ENCODE assay signal across 8 cellular contexts in the genomic region with DNA sequence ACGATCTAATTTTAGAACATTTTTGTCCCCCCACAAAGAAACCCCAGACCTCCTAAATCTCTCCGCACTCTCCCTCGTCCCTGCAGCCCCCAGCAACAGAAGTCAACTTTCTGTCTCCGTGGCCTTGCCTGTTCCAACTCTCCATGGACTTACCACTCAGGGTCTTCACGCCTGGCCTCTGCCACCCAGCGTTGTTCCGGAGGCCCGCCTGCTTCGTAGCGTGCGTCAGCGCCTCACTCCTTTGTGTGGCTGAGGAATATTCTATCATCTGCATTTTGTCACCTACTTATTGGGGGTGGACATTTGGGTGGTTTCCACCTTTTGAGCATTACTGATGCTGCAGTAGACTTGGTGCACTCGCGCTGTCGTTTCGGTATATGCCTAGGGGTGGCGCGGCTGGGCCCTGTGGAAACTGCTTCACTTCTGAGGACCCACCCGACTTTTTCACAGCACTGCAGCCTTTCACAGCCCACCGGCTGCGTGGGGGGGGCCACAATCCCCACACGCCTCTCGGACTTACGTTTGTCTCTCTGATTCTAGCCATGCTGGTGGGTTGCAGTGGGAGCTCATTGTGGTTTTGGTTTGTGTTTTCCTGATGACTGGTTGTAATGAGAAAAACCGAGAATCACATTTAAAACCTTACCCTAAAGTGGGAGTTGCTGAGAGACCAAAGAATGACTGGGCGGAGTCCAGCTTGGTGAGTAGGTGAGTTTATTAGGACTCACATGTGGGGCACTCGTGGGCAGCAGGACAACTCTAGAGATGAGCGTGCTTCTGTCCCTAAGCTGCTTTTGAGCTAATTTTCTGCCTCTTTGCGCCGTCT. TPM values are rescaled to one million over a fixed set of nuclear protein-coding genes. Genes with fewer than 3 reads are reported as not detected.
DNase-seq lines count a peak whose midpoint lies in the region; ATAC-seq, FAIRE-seq and TF ChIP-seq lines count a peak whose summit lies in the region.

No MANE protein-coding gene starts in this region.

- H3K9me3 Mint-ChIP-seq in activated B cell treated with CpG ODN at 0.5 μM for 24 hours (no peaks in the 10 kb centered on the region), natural killer cell (no peaks in the 10 kb centered on the region)

- CTCF ChIA-PET in activated B cell treated with CpG ODN at 0.5 μM for 24 hours (lab: Charles Lee) = no interaction called here

- peak; percentile 64 for DNase-seq in GM12892 (ENCODE audit: insufficient read length)
- DNase-seq in activated B cell treated with CpG ODN at 0.5 μM for 24 hours = no peak
- DNase-seq in natural killer cell = no peak
- no peak for DNase-seq in RKO (ENCODE audit: low spot score)
- no peak for DNase-seq in NK-92 (lab: John Stamatoyannopoulos, UW; ENCODE audit: unreplicated experiment)
- DNase-seq in left cardiac atrium = no peak

- TF ChIP-seq CTCF in activated B cell treated with CpG ODN at 0.5 μM for 24 hours (IDR thresholded peaks at IDR 0.05) (no peak), natural killer cell (IDR thresholded peaks at IDR 0.05) (peak; percentile 16)

- H3K4me3 Mint-ChIP-seq in activated B cell treated with CpG ODN at 0.5 μM for 24 hours (peak overlapping the region; percentile 74), natural killer cell (peak overlapping the region; percentile 80)

- H3K36me3 Mint-ChIP-seq in activated B cell treated with CpG ODN at 0.5 μM for 24 hours (ENCODE audit: low read depth) (no peaks in the 10 kb centered on the region), natural killer cell (no peaks in the 10 kb centered on the region)

- POLR2A ChIA-PET in activated B cell treated with CpG ODN at 0.5 μM for 24 hours (lab: Charles Lee) = interaction anchor here (1.0 to 1.1 kb wide), 4 partner anchors 11 to 70 kb away, joined by 4 to 7 read pairs (median 4); a partner anchor contains a TSS

- peak overlapping the region; percentile 6 for H3K27ac Mint-ChIP-seq in activated B cell treated with CpG ODN at 0.5 μM for 24 hours
- H3K27ac Mint-ChIP-seq in natural killer cell = peak overlapping the region; percentile 58 to 77

- FAIRE-seq in GM12892 (lab: Jason Lieb, UNC) = peak; percentile 97

- peak; percentile 59 for ATAC-seq in HG02642 (IDR thresholded peaks at IDR 0.05; ENCODE audit: poor library complexity, unreplicated experiment)
- peak; percentile 49 for ATAC-seq in activated B cell treated with CpG ODN at 0.5 μM for 24 hours (ENCODE audit: low read depth)
- ATAC-seq in natural killer cell = peak; percentile 17 to 76 (median 54)
- no peak for ATAC-seq in GM21786 (IDR thresholded peaks at IDR 0.05; ENCODE audit: unreplicated experiment)
- no peak for ATAC-seq in left cardiac atrium

- peak; percentile 50; the same call in 1 of the 2 replicates for TF ChIP-seq POLR2A in GM12892 (IDR thresholded peaks at IDR 0.05; ENCODE audit: low read depth, low read length)

- intact Hi-C loops in activated B cell treated with CpG ODN at 0.5 μM for 24 hours (cut with micrococcal nuclease) = loop anchor here (1.0 to 5.0 kb wide), 5 partner anchors 12 to 586 kb away; a partner anchor contains a TSS
- intact Hi-C loops in natural killer cell (cut with micrococcal nuclease) = loop anchor here (1.0 kb wide), 1 partner anchor 12 kb away; a partner anchor contains a TSS
- intact Hi-C loops in left cardiac atrium (cut with DNase I) = no loop called here

- H3K27me3 Mint-ChIP-seq in activated B cell treated with CpG ODN at 0.5 μM for 24 hours = peaks cover 2% of the 10 kb centered on the region
- peaks cover 7 to 8% of the 10 kb centered on the region in 2 donors for H3K27me3 Mint-ChIP-seq in natural killer cell (ENCODE audit: low read depth in 2 of 2)

- H3K4me1 Mint-ChIP-seq in activated B cell treated with CpG ODN at 0.5 μM for 24 hours (peaks cover 37% of the 10 kb centered on the region), natural killer cell (peaks cover 10 to 32% of the 10 kb centered on the region in 2 donors)

RNA-seq across cellular contexts. Expression of a gene that starts 1.4 kb away (rescaled TPM):
- polyA plus RNA-seq in GM12892 (2012; ENCODE audit: missing spikeins) = 8.9 TPM
- 0.98 and 2.5 TPM in 2 replicates for total RNA-seq in activated B cell treated with CpG ODN at 0.5 μM for 24 hours
- total RNA-seq in natural killer cell = 10 to 100 TPM; 11.7 to 16.1 (median 13.8) TPM
- total RNA-seq in left cardiac atrium = 1 to 10 TPM; 9.4 TPM

RNA-seq across cellular contexts. Expression of a gene that starts 11.6 kb away (rescaled TPM):
- 20.1 TPM for polyA plus RNA-seq in GM12892 (2012; ENCODE audit: missing spikeins)
- total RNA-seq in activated B cell treated with CpG ODN at 0.5 μM for 24 hours = 32.3 and 36.4 TPM in 2 replicates
- total RNA-seq in natural killer cell = 10 to 100 TPM; 51.2 to 62.4 (median 54.1) TPM
- 10 to 100 TPM; 31.5 to 31.9 TPM for total RNA-seq in left cardiac atrium

RNA-seq across cellular contexts. Expression of a gene that starts 25.3 kb away (rescaled TPM):
- polyA plus RNA-seq in GM12892 (2012; ENCODE audit: missing spikeins) = 82.7 TPM
- total RNA-seq in activated B cell treated with CpG ODN at 0.5 μM for 24 hours (94.7 and 96.9 TPM in 2 replicates), natural killer cell (10 to 100 TPM; 63.2 to 69.1 (median 66.4) TPM), left cardiac atrium (100 to 1,000 TPM in 1 of 2 donors, 10 to 100 TPM in 1; 92.0 to 114 TPM)

Comparison
In these comparisons a context has a peak if more than half of its experiments do, and no peak if none do; other contexts are left out.
1. ATAC-seq: peak in HG02642 (single experiment), activated B cell treated with CpG ODN at 0.5 μM for 24 hours (single experiment) and natural killer cell (3 of 3); none in GM21786 (single experiment) and left cardiac atrium (0 of 2).
2. intact Hi-C loops: an anchor here in activated B cell treated with CpG ODN at 0.5 μM for 24 hours (1.0 to 5.0 kb wide) and natural killer cell (1.0 kb wide); none called in left cardiac atrium.